1 cellular context compared by ENCODE assay signal in the genomic region with DNA sequence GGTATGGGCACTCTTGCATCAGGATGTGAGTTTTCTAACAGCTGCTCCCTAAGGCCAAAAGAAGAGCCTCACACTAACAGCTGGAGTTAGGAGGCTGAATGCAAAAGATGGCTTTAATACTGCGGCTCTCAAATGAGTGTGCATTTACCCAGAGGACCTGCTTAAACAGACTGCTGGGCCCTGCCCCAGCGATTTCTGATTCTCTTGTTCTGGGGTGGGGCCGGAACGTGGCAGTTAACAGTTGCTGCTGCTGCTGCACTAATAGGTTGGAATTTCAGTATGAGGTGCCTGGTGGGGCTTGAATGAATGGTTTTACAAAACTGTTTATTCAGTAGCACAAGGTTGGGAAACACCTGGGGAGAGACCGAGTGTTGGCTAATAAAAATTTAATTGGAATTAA.
TF ChIP-seq lines count a peak whose summit lies in the region.

No MANE protein-coding gene starts in this region.

TF ChIP-seq in A549, 52 proteins besides CTCF, POLR2A, EP300 and RAD21:
- no peak for TF ChIP-seq GATA3 (IDR thresholded peaks at IDR 0.05; ENCODE audit: borderline replicate concordance)
- TF ChIP-seq TP53 (CRISPR knock-in tag; IDR thresholded peaks at IDR 0.05): no peak
- TF ChIP-seq RCOR1 (IDR thresholded peaks at IDR 0.05; ENCODE audit: low read depth, low read length): no peak
- no peak for TF ChIP-seq NPAS2 (CRISPR knock-in tag; IDR thresholded peaks at IDR 0.05; ENCODE audit: borderline replicate concordance)
- TF ChIP-seq ESRRA (IDR thresholded peaks at IDR 0.05; ENCODE audit: borderline replicate concordance, low read length): no peak
